8 cellular contexts compared by ENCODE assay signal in genomic region chr3:157127831-157128767, GRCh38. TPM values are rescaled to one million over a fixed set of nuclear protein-coding genes. Genes with fewer than 3 reads are reported as not detected.
DNase-seq lines count a peak whose midpoint lies in the region; ATAC-seq and TF ChIP-seq lines count a peak whose summit lies in the region.

No MANE protein-coding gene starts in this region.

- no peak for TF ChIP-seq CTCF in fibroblast of mammary gland (conservative IDR thresholded peaks at IDR 0.05; ENCODE audit: control insufficient read depth, insufficient read depth, low read depth, low read length)

- DNase-seq in A172 (ENCODE audit: low spot score) (peak; percentile 98), NCI-H2107 treated with DMSO at 0.1 percent for 48 hours (lab: John Stamatoyannopoulos, UW; ENCODE audit: unreplicated experiment) (peak; percentile 80), activated T-cell treated with anti-CD3 and anti-CD28 coated beads for 4 hours (peak; percentile 34), fibroblast of mammary gland (ENCODE audit: low read depth) (peak; percentile 93), renal cortical epithelial cell (ENCODE audit: low read depth) (peak; percentile 94), Kasumi-1 (lab: John Stamatoyannopoulos, UW) (no peak), DMS153 (lab: John Stamatoyannopoulos, UW) (no peak)

- ATAC-seq in GM21381 (IDR thresholded peaks at IDR 0.05; ENCODE audit: unreplicated experiment) = peak; percentile 45

- no peak overlapping the region for H3K4me3 ChIP-seq in fibroblast of mammary gland (ENCODE audit: control insufficient read depth, low read depth, low read length)

RNA-seq across cellular contexts. Expression of gene CCNL1, which starts 31.8 kb away (rescaled TPM):
- total RNA-seq in A172 (2014; rRNA removed; shearing (Covaris generic)) = 69.1 and 75.0 TPM in 2 replicates
- total RNA-seq in renal cortical epithelial cell = 59.6 and 110 TPM in 2 replicates

Comparison
In these comparisons a context has a peak if more than half of its experiments do, and no peak if none do; other contexts are left out.
1. DNase-seq: peak in A172 (single experiment), NCI-H2107 treated with DMSO at 0.1 percent for 48 hours (single experiment), activated T-cell treated with anti-CD3 and anti-CD28 coated beads for 4 hours (single experiment), fibroblast of mammary gland (single experiment) and renal cortical epithelial cell (single experiment); none in Kasumi-1 (0 of 2) and DMS153 (single experiment).